1 cellular context compared by ENCODE assay signal in genomic region chr13:50081899-50082425, GRCh38.
TF ChIP-seq lines count a peak whose summit lies in the region.

No MANE protein-coding gene starts in this region.

TF ChIP-seq in HepG2, 621 proteins besides CTCF, POLR2A, EP300 and RAD21 (continued from another document and continues in another):
- no peak for TF ChIP-seq ZBTB10 (CRISPR knock-in tag; IDR thresholded peaks at IDR 0.05; ENCODE audit: borderline replicate concordance)
- TF ChIP-seq RFXAP (CRISPR knock-in tag; IDR thresholded peaks at IDR 0.05; ENCODE audit: borderline replicate concordance) = no peak
- no peak for TF ChIP-seq ZNF446 (CRISPR knock-in tag; IDR thresholded peaks at IDR 0.05)
- 0 out of 2 replicates have a peak, but pooled peaks have one; percentile 30 for TF ChIP-seq ZNF30 (CRISPR knock-in tag; IDR thresholded peaks at IDR 0.05)
- TF ChIP-seq ZNF275 (CRISPR knock-in tag; IDR thresholded peaks at IDR 0.05; ENCODE audit: borderline replicate concordance) = no peak
- peak; percentile 92 for TF ChIP-seq BORCS8-MEF2B (CRISPR knock-in tag; IDR thresholded peaks at IDR 0.05)
- no peak for TF ChIP-seq SRSF4 (IDR thresholded peaks at IDR 0.05; ENCODE audit: low read depth, low read length, poor library complexity, severe bottlenecking)
- TF ChIP-seq ONECUT2 (CRISPR knock-in tag; IDR thresholded peaks at IDR 0.05) = peak; percentile 55; the same call in 1 of the 2 replicates
- no peak for TF ChIP-seq HNF4G (IDR thresholded peaks at IDR 0.05; ENCODE audit: borderline replicate concordance, low read depth, low read length)
- TF ChIP-seq HNF4G (CRISPR knock-in tag; IDR thresholded peaks at IDR 0.05; ENCODE audit: borderline replicate concordance, low read depth) = no peak
- no peak for TF ChIP-seq ZNF792 (CRISPR knock-in tag; IDR thresholded peaks at IDR 0.05)
- peak; percentile 37 for TF ChIP-seq MED1 (CRISPR knock-in tag; IDR thresholded peaks at IDR 0.05)
- no peak for TF ChIP-seq EED (CRISPR knock-in tag; IDR thresholded peaks at IDR 0.05)
- no peak for TF ChIP-seq GABPB1 (CRISPR knock-in tag; IDR thresholded peaks at IDR 0.05)
- peak; percentile 14 for TF ChIP-seq ASH2L (IDR thresholded peaks at IDR 0.05; ENCODE audit: insufficient read length, low read depth, low read length)
- TF ChIP-seq MEIS2 (CRISPR knock-in tag; IDR thresholded peaks at IDR 0.05) = 0 out of 2 replicates have a peak, but pooled peaks have one; percentile 56
- TF ChIP-seq MED13 (CRISPR knock-in tag; IDR thresholded peaks at IDR 0.05) = no peak
- no peak for TF ChIP-seq CSRNP2 (CRISPR knock-in tag; conservative IDR thresholded peaks at IDR 0.05; ENCODE audit: low read depth)
- TF ChIP-seq CREM (IDR thresholded peaks at IDR 0.05) = no peak
- TF ChIP-seq CREM (CRISPR knock-in tag; IDR thresholded peaks at IDR 0.05) = no peak
- TF ChIP-seq ZNF878 (CRISPR knock-in tag; IDR thresholded peaks at IDR 0.05) = peak; percentile 33; the same call in 1 of the 2 replicates
- TF ChIP-seq ZNF761 (CRISPR knock-in tag; conservative IDR thresholded peaks at IDR 0.05) = no peak; the same call in 1 of the 2 replicates
- no peak for TF ChIP-seq ZNF282 (IDR thresholded peaks at IDR 0.05; ENCODE audit: partially characterized antibody)
- no peak for TF ChIP-seq IRF9 (CRISPR knock-in tag; IDR thresholded peaks at IDR 0.05; ENCODE audit: borderline replicate concordance)
- TF ChIP-seq NKX3-1 (CRISPR knock-in tag; IDR thresholded peaks at IDR 0.05) = no peak
- TF ChIP-seq ELK4 (CRISPR knock-in tag; IDR thresholded peaks at IDR 0.05; ENCODE audit: borderline replicate concordance) = no peak
- TF ChIP-seq ZNF24 (IDR thresholded peaks at IDR 0.05) = no peak
- peak; percentile 55; the same call in 1 of the 2 replicates for TF ChIP-seq KDM2A (CRISPR knock-in tag; IDR thresholded peaks at IDR 0.05; ENCODE audit: borderline replicate concordance, low read depth)
- TF ChIP-seq SRSF9 (IDR thresholded peaks at IDR 0.05; ENCODE audit: borderline replicate concordance, insufficient read depth, low read depth, low read length, poor library complexity, severe bottlenecking) = no peak
- no peak for TF ChIP-seq LCORL (IDR thresholded peaks at IDR 0.05)
- TF ChIP-seq LCORL (CRISPR knock-in tag; IDR thresholded peaks at IDR 0.05) = no peak; the same call in none of the 2 replicates
- TF ChIP-seq MBD4 (IDR thresholded peaks at IDR 0.05; ENCODE audit: borderline replicate concordance, low read length) = no peak
- no peak for TF ChIP-seq HDAC2 (CRISPR knock-in tag; IDR thresholded peaks at IDR 0.05)
- no peak for TF ChIP-seq RBAK (CRISPR knock-in tag; IDR thresholded peaks at IDR 0.05)
- TF ChIP-seq ZBED4 (CRISPR knock-in tag; IDR thresholded peaks at IDR 0.05; ENCODE audit: borderline replicate concordance) = no peak
- peak; percentile 76; the same call in 1 of the 2 replicates for TF ChIP-seq YEATS4 (CRISPR knock-in tag; IDR thresholded peaks at IDR 0.05; ENCODE audit: borderline replicate concordance)
- no peak for TF ChIP-seq ZNF598 (CRISPR knock-in tag; IDR thresholded peaks at IDR 0.05; ENCODE audit: borderline replicate concordance)
- TF ChIP-seq ZNF512B (CRISPR knock-in tag; IDR thresholded peaks at IDR 0.05; ENCODE audit: borderline replicate concordance) = no peak
- TF ChIP-seq ZNF775 (CRISPR knock-in tag; IDR thresholded peaks at IDR 0.05; ENCODE audit: borderline replicate concordance) = no peak
- no peak for TF ChIP-seq HIC2 (CRISPR knock-in tag; IDR thresholded peaks at IDR 0.05; ENCODE audit: low read depth)
